Comparison of ENCODE assay signal across 8 cellular contexts in genomic region chrX:56726609-56727008, GRCh38. TPM values are rescaled to one million over a fixed set of nuclear protein-coding genes. Genes with fewer than 3 reads are reported as not detected.
A peak's percentile ranks its signal among the peaks of the same experiment; 100 is the strongest.
DNase-seq lines count a peak whose midpoint lies in the region; ATAC-seq, FAIRE-seq and TF ChIP-seq lines count a peak whose summit lies in the region.

No MANE protein-coding gene starts in this region.

- H3K27me3 ChIP-seq in upper lobe of left lung = no peaks in the 10 kb centered on the region

- WGBS in upper lobe of left lung, 2 donors = 0% methylated on average over 1 of the region's 1 CpG

- H3K4me3 ChIP-seq in upper lobe of left lung = no peak overlapping the region

- no peak for ATAC-seq in activated naive CD8-positive, alpha-beta T cell treated with anti-CD3 and anti-CD28 coated beads, Interleukin-2, amount 10 ng/mL, durations not matched to agents 7 days and 5 days (ENCODE audit: low read depth)
- ATAC-seq in upper lobe of left lung (ENCODE audit: low FRiP score in 2 of 2) (no peak), GM19035 (IDR thresholded peaks at IDR 0.05; ENCODE audit: unreplicated experiment) (no peak)

- no peak overlapping the region for H3K27ac Mint-ChIP-seq in activated CD4-positive, alpha-beta T cell treated with anti-CD3 and anti-CD28 coated beads, Interleukin-2, amount 10 ng/mL, durations not matched to agents 24 days and 14 days
- H3K27ac Mint-ChIP-seq in activated naive CD8-positive, alpha-beta T cell treated with anti-CD3 and anti-CD28 coated beads, Interleukin-2, amount 10 ng/mL, durations not matched to agents 7 days and 5 days = peak overlapping the region; percentile 76

- TF ChIP-seq CTCF in upper lobe of left lung (IDR thresholded peaks at IDR 0.05) = peak; percentile 11 to 42 (median 32)

- no peaks in the 10 kb centered on the region for H3K9me3 Mint-ChIP-seq in activated CD4-positive, alpha-beta T cell treated with anti-CD3 and anti-CD28 coated beads, Interleukin-2, amount 10 ng/mL, durations not matched to agents 24 days and 14 days
- no peaks in the 10 kb centered on the region for H3K9me3 Mint-ChIP-seq in activated naive CD8-positive, alpha-beta T cell treated with anti-CD3 and anti-CD28 coated beads, Interleukin-2, amount 10 ng/mL, durations not matched to agents 7 days and 5 days

- no peak overlapping the region for H3K4me3 Mint-ChIP-seq in activated CD4-positive, alpha-beta T cell treated with anti-CD3 and anti-CD28 coated beads, Interleukin-2, amount 10 ng/mL, durations not matched to agents 24 days and 14 days
- no peak overlapping the region for H3K4me3 Mint-ChIP-seq in activated naive CD8-positive, alpha-beta T cell treated with anti-CD3 and anti-CD28 coated beads, Interleukin-2, amount 10 ng/mL, durations not matched to agents 7 days and 5 days

- POLR2A ChIA-PET in activated naive CD8-positive, alpha-beta T cell treated with anti-CD3 and anti-CD28 coated beads, Interleukin-2, amount 10 ng/mL, durations not matched to agents 7 days and 5 days (lab: Charles Lee) = interaction anchor here (2.5 kb wide), 1 partner anchor 445 kb away, joined by 8 read pairs; no protein-coding TSS in a partner anchor

- no peak overlapping the region for H3K27ac ChIP-seq in upper lobe of left lung

- no peaks in the 10 kb centered on the region for H3K36me3 ChIP-seq in upper lobe of left lung

- TF ChIP-seq POLR2A in upper lobe of left lung (IDR thresholded peaks at IDR 0.05) = no peak

- peaks cover 0 to 9% (median 0%) of the 10 kb centered on the region in 4 donors for H3K4me1 ChIP-seq in upper lobe of left lung

- no peak for TF ChIP-seq EP300 in upper lobe of left lung (IDR thresholded peaks at IDR 0.05)

- H3K36me3 Mint-ChIP-seq in activated CD4-positive, alpha-beta T cell treated with anti-CD3 and anti-CD28 coated beads, Interleukin-2, amount 10 ng/mL, durations not matched to agents 24 days and 14 days (ENCODE audit: low read depth) = no peaks in the 10 kb centered on the region
- peaks cover 3% of the 10 kb centered on the region for H3K36me3 Mint-ChIP-seq in activated naive CD8-positive, alpha-beta T cell treated with anti-CD3 and anti-CD28 coated beads, Interleukin-2, amount 10 ng/mL, durations not matched to agents 7 days and 5 days

- intact Hi-C loops in activated CD4-positive, alpha-beta T cell treated with anti-CD3 and anti-CD28 coated beads, Interleukin-2, amount 10 ng/mL, durations not matched to agents 24 days and 14 days (cut with micrococcal nuclease) = loop anchor here (1.0 to 5.0 kb wide), 3 partner anchors 162 to 444 kb away; no protein-coding TSS in a partner anchor

- no peaks in the 10 kb centered on the region for H3K27me3 Mint-ChIP-seq in activated CD4-positive, alpha-beta T cell treated with anti-CD3 and anti-CD28 coated beads, Interleukin-2, amount 10 ng/mL, durations not matched to agents 24 days and 14 days
- H3K27me3 Mint-ChIP-seq in activated naive CD8-positive, alpha-beta T cell treated with anti-CD3 and anti-CD28 coated beads, Interleukin-2, amount 10 ng/mL, durations not matched to agents 7 days and 5 days = no peaks in the 10 kb centered on the region

- no peaks in the 10 kb centered on the region for H3K9me3 ChIP-seq in upper lobe of left lung

- peaks cover 16% of the 10 kb centered on the region for H3K4me1 Mint-ChIP-seq in activated CD4-positive, alpha-beta T cell treated with anti-CD3 and anti-CD28 coated beads, Interleukin-2, amount 10 ng/mL, durations not matched to agents 24 days and 14 days
- peaks cover 12% of the 10 kb centered on the region for H3K4me1 Mint-ChIP-seq in activated naive CD8-positive, alpha-beta T cell treated with anti-CD3 and anti-CD28 coated beads, Interleukin-2, amount 10 ng/mL, durations not matched to agents 7 days and 5 days

- DNase-seq in activated CD4-positive, alpha-beta T cell treated with anti-CD3 and anti-CD28 coated beads, Interleukin-2, amount 10 ng/mL, durations not matched to agents 24 days and 14 days = peak; percentile 76
- no peak for DNase-seq in activated CD4-positive, alpha-beta T cell treated with anti-CD3 and anti-CD28 coated beads, Interleukin-2, amount 50 U/mL, for 48 hours
- DNase-seq in HCEC 1CT = peak; percentile 34
- DNase-seq in NCI-H2171 (lab: John Stamatoyannopoulos, UW) = peak; percentile 38
- DNase-seq in activated naive CD8-positive, alpha-beta T cell treated with anti-CD3 and anti-CD28 coated beads, Interleukin-2, amount 10 ng/mL, durations not matched to agents 7 days and 5 days = no peak
- DNase-seq in upper lobe of left lung = no peak

- peak; percentile 98 for FAIRE-seq in islet of Langerhans (lab: Jason Lieb, UNC)

RNA-seq across cellular contexts. Expression of gene NBDY, which starts 2.4 kb away (rescaled TPM):
- 29.8 and 29.9 TPM in 2 replicates for total RNA-seq in activated CD4-positive, alpha-beta T cell treated with anti-CD3 and anti-CD28 coated beads, Interleukin-2, amount 10 ng/mL, durations not matched to agents 24 days and 14 days
- 10 to 100 TPM; 47.0 to 48.5 TPM for total RNA-seq in activated naive CD8-positive, alpha-beta T cell treated with anti-CD3 and anti-CD28 coated beads, Interleukin-2, amount 10 ng/mL, durations not matched to agents 7 days and 5 days
- total RNA-seq in upper lobe of left lung = 10 to 100 TPM in 5 of 6 donors, 1 to 10 TPM in 1; 9.4 to 34.2 (median 14.4) TPM

Comparison
In these comparisons a context has a peak if more than half of its experiments do, and no peak if none do; other contexts are left out.
1. DNase-seq: peak in activated CD4-positive, alpha-beta T cell treated with anti-CD3 and anti-CD28 coated beads, Interleukin-2, amount 10 ng/mL, durations not matched to agents 24 days and 14 days (single experiment), HCEC 1CT (single experiment) and NCI-H2171 (single experiment); none in activated CD4-positive, alpha-beta T cell treated with anti-CD3 and anti-CD28 coated beads, Interleukin-2, amount 50 U/mL, for 48 hours (0 of 2), activated naive CD8-positive, alpha-beta T cell treated with anti-CD3 and anti-CD28 coated beads, Interleukin-2, amount 10 ng/mL, durations not matched to agents 7 days and 5 days (single experiment) and upper lobe of left lung (0 of 2).